19 cellular contexts compared by ENCODE assay signal in the genomic region with DNA sequence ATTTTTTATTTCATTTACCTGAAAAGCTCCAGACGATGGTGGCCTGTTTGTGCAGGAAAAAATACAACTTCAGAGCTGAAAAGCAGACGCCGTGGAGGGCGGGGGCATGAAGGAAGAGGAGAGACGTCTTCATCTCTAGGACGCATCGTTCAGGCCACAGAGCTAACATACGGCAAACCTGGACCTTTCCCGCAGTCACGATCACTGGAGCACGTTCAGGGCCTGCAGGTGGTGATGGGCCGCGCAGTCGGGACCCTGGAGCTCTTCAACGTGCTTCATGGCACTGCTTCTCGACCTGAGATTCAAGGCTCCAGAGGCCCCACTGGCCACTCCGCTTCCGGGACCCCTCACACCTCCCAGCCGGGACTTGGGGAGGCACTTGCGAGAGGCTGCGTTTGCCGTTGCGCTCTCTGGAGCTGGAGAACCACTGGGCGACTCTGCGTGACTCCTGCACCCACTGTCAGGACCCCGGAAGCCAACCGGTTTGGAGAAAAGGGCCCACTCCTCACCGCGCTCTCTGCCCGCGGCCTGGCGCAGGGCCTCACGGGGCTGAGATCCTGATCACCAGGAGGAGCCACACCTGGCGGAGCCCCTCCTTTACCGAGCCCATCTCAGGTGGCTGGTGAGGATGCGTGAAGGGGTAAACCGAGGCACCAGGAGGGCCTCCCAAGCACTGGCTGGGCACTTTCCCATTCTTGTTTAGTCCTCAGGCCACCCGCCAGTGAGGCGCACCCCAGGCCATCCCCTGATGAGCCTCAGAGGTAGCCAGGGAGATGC.
"Had no signal": no experiment of that assay in that cellular context is flagged by ENCODE, and none has a peak within 500 bp of the region (broad histone marks: within the 10 kb centered on the region; RNA-seq: fewer than 3 reads in every experiment).

No MANE protein-coding gene starts in this region.

- H3K27me3 ChIP-seq: gastroesophageal sphincter, neutrophil, thyroid gland had no signal

- H3K36me3 Mint-ChIP-seq: immature natural killer cell; naive thymus-derived CD4-positive, alpha-beta T cell; stimulated activated effector memory CD8-positive, alpha-beta T cell treated with anti-CD3 and anti-CD28 coated beads, Interleukin-12 subunit alpha, Interleukin-12 subunit beta, amount 100 ng/mL, for 72 hours; type B pancreatic cell had no signal

- H3K27ac ChIP-seq: coronary artery, left ventricle myocardium inferior, neutrophil, suprapubic skin, thyroid gland had no signal

- H3K4me3 Mint-ChIP-seq: immature natural killer cell; naive thymus-derived CD4-positive, alpha-beta T cell; stimulated activated effector memory CD8-positive, alpha-beta T cell treated with anti-CD3 and anti-CD28 coated beads, Interleukin-12 subunit alpha, Interleukin-12 subunit beta, amount 100 ng/mL, for 72 hours had no signal

- H3K4me1 Mint-ChIP-seq: immature natural killer cell; naive thymus-derived CD4-positive, alpha-beta T cell; stimulated activated effector memory CD8-positive, alpha-beta T cell treated with anti-CD3 and anti-CD28 coated beads, Interleukin-12 subunit alpha, Interleukin-12 subunit beta, amount 100 ng/mL, for 72 hours had no signal

- H3K9me3 Mint-ChIP-seq: stimulated activated effector memory CD8-positive, alpha-beta T cell treated with anti-CD3 and anti-CD28 coated beads, Interleukin-12 subunit alpha, Interleukin-12 subunit beta, amount 100 ng/mL, for 72 hours; type B pancreatic cell had no signal

- H3K4me3 ChIP-seq: coronary artery, gastroesophageal sphincter, left ventricle myocardium inferior, smooth muscle cell, suprapubic skin, thyroid gland had no signal

- FAIRE-seq: kidney, urothelium cell line had no signal

- H3K36me3 ChIP-seq: gastroesophageal sphincter, left ventricle myocardium inferior, neutrophil, suprapubic skin, thyroid gland had no signal

- DNase-seq: caudate nucleus; effector CD4-positive, alpha-beta T cell; glutamatergic neuron; immature natural killer cell; kidney; left ventricle myocardium inferior; naive thymus-derived CD4-positive, alpha-beta T cell; stimulated activated CD4-positive, alpha-beta T cell treated with anti-CD3 and anti-CD28 coated beads, Interleukin-4, amount 100 ng/mL, for 1 hour; stimulated activated CD8-positive, alpha-beta memory T cell treated with anti-CD3 and anti-CD28 coated beads, Interleukin-4, amount 100 ng/mL, for 48 hours; stimulated activated naive CD8-positive, alpha-beta T cell treated with anti-CD3 and anti-CD28 coated beads, Interleukin-15, Interleukin-2, amounts not matched to agents 100 U/mL and 50 U/mL, for 24 hours; thyroid gland had no signal

- H3K9me3 ChIP-seq: gastroesophageal sphincter, left ventricle myocardium inferior, neutrophil, suprapubic skin, thyroid gland had no signal

- ATAC-seq: naive thymus-derived CD4-positive, alpha-beta T cell; stimulated activated effector memory CD8-positive, alpha-beta T cell treated with anti-CD3 and anti-CD28 coated beads, Interleukin-12 subunit alpha, Interleukin-12 subunit beta, amount 100 ng/mL, for 72 hours; stimulated activated naive CD8-positive, alpha-beta T cell treated with anti-CD3 and anti-CD28 coated beads, Interleukin-15, Interleukin-2, amounts not matched to agents 100 U/mL and 50 U/mL, for 24 hours had no signal

- H3K27ac Mint-ChIP-seq: immature natural killer cell; naive thymus-derived CD4-positive, alpha-beta T cell; stimulated activated effector memory CD8-positive, alpha-beta T cell treated with anti-CD3 and anti-CD28 coated beads, Interleukin-12 subunit alpha, Interleukin-12 subunit beta, amount 100 ng/mL, for 72 hours; type B pancreatic cell had no signal

- H3K4me1 ChIP-seq: suprapubic skin, thyroid gland had no signal

- H3K4me2 ChIP-seq: smooth muscle cell had no signal
